In genomic region chr4:71132486-71132885, GRCh38 we compare ENCODE assay signal across 17 cellular contexts.
DNase-seq lines count a peak whose midpoint lies in the region; ATAC-seq, FAIRE-seq and TF ChIP-seq lines count a peak whose summit lies in the region.
"Had no signal": no experiment of that assay in that cellular context is flagged by ENCODE, and none has a peak within 500 bp of the region (broad histone marks: within the 10 kb centered on the region; RNA-seq: fewer than 3 reads in every experiment).

No MANE protein-coding gene starts in this region.

- H3K79me2 ChIP-seq in GM23248 (ENCODE audit: insufficient read depth) (no peaks in the 10 kb centered on the region), astrocyte (ENCODE audit: insufficient read depth, low read length) (no peaks in the 10 kb centered on the region)

- in situ Hi-C loops in GM23248 (cut with MboI) = loop anchor here (10.0 to 25.0 kb wide), 2 partner anchors 422 to 580 kb away; no protein-coding TSS in a partner anchor

- H3K4me3 Mint-ChIP-seq in astrocyte (ENCODE audit: unreplicated experiment) = no peak overlapping the region
- H3K4me3 Mint-ChIP-seq in activated T-helper 1 cell treated with anti-CD3 and anti-CD28 coated beads, Interleukin-12 subunit alpha, Interleukin-12 subunit beta, Interleukin-2, Interleukin-4 antibody, amounts not matched to agents 30 ng/mL and 10 ng/mL and 1 ng/mL, durations not matched to agents 14 hours and 24 hours and 36 hours = no peak overlapping the region

- TF ChIP-seq EP300 in ovary (IDR thresholded peaks at IDR 0.05) = no peak

- H3K27ac ChIP-seq in GM23248 = peak overlapping the region; percentile 90
- no peak overlapping the region for H3K27ac ChIP-seq in astrocyte (ENCODE audit: low read depth, low read length)
- H3K27ac ChIP-seq in ovary = no peak overlapping the region
- H3K27ac ChIP-seq: PC-9 had no signal

- H3K36me3 ChIP-seq in GM23248 (ENCODE audit: low read depth) (no peaks in the 10 kb centered on the region), astrocyte (ENCODE audit: insufficient read depth, low read length) (no peaks in the 10 kb centered on the region), ovary (no peaks in the 10 kb centered on the region)
- H3K36me3 ChIP-seq: HAP-1 had no signal

- intact Hi-C loops in ovary (cut with DNase I) = no loop called here
- intact Hi-C loops in activated T-helper 1 cell treated with anti-CD3 and anti-CD28 coated beads, Interleukin-12 subunit alpha, Interleukin-12 subunit beta, Interleukin-2, Interleukin-4 antibody, amounts not matched to agents 30 ng/mL and 10 ng/mL and 1 ng/mL, durations not matched to agents 14 hours and 24 hours and 36 hours (cut with micrococcal nuclease) = no loop called here

- H2AFZ ChIP-seq in GM23248 (no peak overlapping the region), astrocyte (ENCODE audit: low read depth, low read length) (no peak overlapping the region)
- H2AFZ ChIP-seq: PC-9 had no signal

- H3K27me3 ChIP-seq in GM23248 (replicated peaks; ENCODE audit: insufficient read depth) (no peaks in the 10 kb centered on the region), astrocyte (ENCODE audit: insufficient read depth, low read length) (no peaks in the 10 kb centered on the region), ovary (no peaks in the 10 kb centered on the region)

- H3K4me1 Mint-ChIP-seq in astrocyte (ENCODE audit: low read depth, unreplicated experiment) = peaks cover 6% of the 10 kb centered on the region
- H3K4me1 Mint-ChIP-seq in activated T-helper 1 cell treated with anti-CD3 and anti-CD28 coated beads, Interleukin-12 subunit alpha, Interleukin-12 subunit beta, Interleukin-2, Interleukin-4 antibody, amounts not matched to agents 30 ng/mL and 10 ng/mL and 1 ng/mL, durations not matched to agents 14 hours and 24 hours and 36 hours (ENCODE audit: low read depth) = no peaks in the 10 kb centered on the region

- peaks cover 3% of the 10 kb centered on the region; the same call in 1 of the 2 replicates for H3K9me2 ChIP-seq in GM23248 (ENCODE audit: insufficient read depth)

- TF ChIP-seq POLR2A in ovary (IDR thresholded peaks at IDR 0.05) = no peak

- no peaks in the 10 kb centered on the region for H3K36me3 Mint-ChIP-seq in astrocyte (ENCODE audit: low read depth, unreplicated experiment)
- no peaks in the 10 kb centered on the region for H3K36me3 Mint-ChIP-seq in activated T-helper 1 cell treated with anti-CD3 and anti-CD28 coated beads, Interleukin-12 subunit alpha, Interleukin-12 subunit beta, Interleukin-2, Interleukin-4 antibody, amounts not matched to agents 30 ng/mL and 10 ng/mL and 1 ng/mL, durations not matched to agents 14 hours and 24 hours and 36 hours (ENCODE audit: low read depth)

- no peak overlapping the region for H3K27ac Mint-ChIP-seq in astrocyte (ENCODE audit: unreplicated experiment)
- no peak overlapping the region for H3K27ac Mint-ChIP-seq in activated T-helper 1 cell treated with anti-CD3 and anti-CD28 coated beads, Interleukin-12 subunit alpha, Interleukin-12 subunit beta, Interleukin-2, Interleukin-4 antibody, amounts not matched to agents 30 ng/mL and 10 ng/mL and 1 ng/mL, durations not matched to agents 14 hours and 24 hours and 36 hours

- CTCF ChIA-PET in AG04449 (lab: Yijun Ruan, JAX) = interaction anchor here (1.4 to 2.8 kb wide), 4 partner anchors 16 to 579 kb away, joined by 3 to 25 read pairs (median 7); no protein-coding TSS in a partner anchor

- H3K4me2 ChIP-seq in GM23248 (ENCODE audit: unreplicated experiment) (peak overlapping the region; percentile 87), astrocyte (ENCODE audit: low read length) (no peak overlapping the region)
- H3K4me2 ChIP-seq: PC-9 had no signal

- peaks cover 32% of the 10 kb centered on the region for H3K4me1 ChIP-seq in GM23248 (ENCODE audit: insufficient read depth)
- H3K4me1 ChIP-seq in astrocyte (ENCODE audit: insufficient read depth, low read length) = peaks cover 22% of the 10 kb centered on the region
- no peaks in the 10 kb centered on the region for H3K4me1 ChIP-seq in ovary (ENCODE audit: insufficient read depth)
- H3K4me1 ChIP-seq: Caco-2, HAP-1 had no signal

- H3K9ac ChIP-seq in GM23248 (no peak overlapping the region), astrocyte (ENCODE audit: low read length) (no peak overlapping the region)

- DNase-seq in AG04449 (ENCODE audit: low read depth, low spot score) = peak; percentile 21
- DNase-seq in GM23248 = peak; percentile 82
- no peak for DNase-seq in astrocyte (ENCODE audit: low read depth)
- DNase-seq in iris pigment epithelial cell (ENCODE audit: low read depth) = peak; percentile 7
- no peak for DNase-seq in ovary
- DNase-seq in activated T-helper 1 cell treated with anti-CD3 and anti-CD28 coated beads, Interleukin-12 subunit alpha, Interleukin-12 subunit beta, Interleukin-2, Interleukin-4 antibody, amounts not matched to agents 30 ng/mL and 10 ng/mL and 1 ng/mL, durations not matched to agents 14 hours and 24 hours and 36 hours (ENCODE audit: low spot score) = no peak
- DNase-seq in SHP77 (lab: John Stamatoyannopoulos, UW) = no peak
- DNase-seq: Caco-2, DMS153, KG1, NCI-H1048, NCI-H1436 treated with DMSO at 0.1 percent for 48 hours, NCI-H2081, NCI-H524, PC-9 had no signal

- POLR2A ChIA-PET in AG04449 (lab: Yijun Ruan, JAX) = no interaction called here

- H4K20me1 ChIP-seq in GM23248 (ENCODE audit: insufficient read depth) (no peaks in the 10 kb centered on the region), astrocyte (ENCODE audit: insufficient read depth, low read length) (no peaks in the 10 kb centered on the region)

- TF ChIP-seq CTCF in AG04449 (IDR thresholded peaks at IDR 0.05; ENCODE audit: insufficient read depth, low read length, missing control alignments) = no peak
- no peak for TF ChIP-seq CTCF in astrocyte (IDR thresholded peaks at IDR 0.05; ENCODE audit: insufficient read depth, low read depth, low read length)
- no peak for TF ChIP-seq CTCF in ovary (IDR thresholded peaks at IDR 0.05)

- no peaks in the 10 kb centered on the region for H3K9me3 Mint-ChIP-seq in astrocyte (ENCODE audit: unreplicated experiment)
- H3K9me3 Mint-ChIP-seq in activated T-helper 1 cell treated with anti-CD3 and anti-CD28 coated beads, Interleukin-12 subunit alpha, Interleukin-12 subunit beta, Interleukin-2, Interleukin-4 antibody, amounts not matched to agents 30 ng/mL and 10 ng/mL and 1 ng/mL, durations not matched to agents 14 hours and 24 hours and 36 hours = no peaks in the 10 kb centered on the region

- peaks cover 28% of the 10 kb centered on the region for H3F3A ChIP-seq in GM23248 (ENCODE audit: insufficient read depth)

- H3K9me3 ChIP-seq in GM23248 (ENCODE audit: low read depth) (no peaks in the 10 kb centered on the region), astrocyte (ENCODE audit: insufficient read depth, low read depth, low read length) (no peaks in the 10 kb centered on the region), ovary (no peaks in the 10 kb centered on the region)
- H3K9me3 ChIP-seq: Caco-2, HAP-1 had no signal

- no peaks in the 10 kb centered on the region for H3K27me3 Mint-ChIP-seq in astrocyte (ENCODE audit: low read depth, unreplicated experiment)
- H3K27me3 Mint-ChIP-seq in activated T-helper 1 cell treated with anti-CD3 and anti-CD28 coated beads, Interleukin-12 subunit alpha, Interleukin-12 subunit beta, Interleukin-2, Interleukin-4 antibody, amounts not matched to agents 30 ng/mL and 10 ng/mL and 1 ng/mL, durations not matched to agents 14 hours and 24 hours and 36 hours (ENCODE audit: insufficient read depth) = peaks cover 9% of the 10 kb centered on the region

- H3K4me3 ChIP-seq in AG04449 (ENCODE audit: low read depth, low read length) (no peak overlapping the region), GM23248 (no peak overlapping the region; the same call in 1 of the 2 replicates), astrocyte (ENCODE audit: insufficient read depth, low read depth, low read length) (no peak overlapping the region), ovary (no peak overlapping the region)
- H3K4me3 ChIP-seq: HAP-1, PC-9 had no signal

- FAIRE-seq in astrocyte (lab: Jason Lieb, UNC) = peak; percentile 39

- ATAC-seq in HG03095 (IDR thresholded peaks at IDR 0.05; ENCODE audit: unreplicated experiment) = no peak

Comparison
In these comparisons a context has a peak if more than half of its experiments do, and no peak if none do; other contexts are left out.
1. DNase-seq: peak in AG04449 (single experiment), GM23248 (single experiment) and iris pigment epithelial cell (single experiment); none in astrocyte (single experiment), ovary (0 of 5), activated T-helper 1 cell treated with anti-CD3 and anti-CD28 coated beads, Interleukin-12 subunit alpha, Interleukin-12 subunit beta, Interleukin-2, Interleukin-4 antibody, amounts not matched to agents 30 ng/mL and 10 ng/mL and 1 ng/mL, durations not matched to agents 14 hours and 24 hours and 36 hours (single experiment) and SHP77 (0 of 2).